In the genomic region with DNA sequence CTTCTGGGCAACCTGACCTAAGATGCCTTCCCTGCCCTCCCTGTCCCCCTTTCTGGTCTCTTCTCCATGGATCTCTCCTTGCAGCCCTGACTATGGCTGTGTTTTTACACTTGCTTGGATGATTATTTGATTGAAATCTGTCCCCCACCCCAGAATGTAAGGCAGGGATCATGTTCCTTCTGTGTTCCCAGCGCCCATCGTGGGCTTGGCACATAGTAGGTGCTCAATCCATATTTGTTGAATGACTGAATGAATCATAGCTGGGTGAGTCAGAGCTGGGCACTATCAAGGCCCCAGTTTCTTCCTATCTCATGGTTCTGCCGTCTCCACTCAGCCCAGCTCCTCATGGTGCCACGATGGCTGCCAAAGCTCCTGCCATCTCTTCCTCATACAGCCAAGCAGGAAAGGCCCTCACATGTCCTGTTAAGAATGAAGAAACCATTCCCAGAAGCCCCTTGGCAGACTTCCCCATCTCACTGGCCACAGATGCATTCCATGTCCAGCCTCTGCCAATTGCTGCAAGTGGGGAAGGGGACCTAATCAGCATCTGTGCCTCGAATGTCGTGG, we compare ENCODE assay signal across 1 cellular context.
TF ChIP-seq lines count a peak whose summit lies in the region.

No MANE protein-coding gene starts in this region.

TF ChIP-seq in IMR-90, 13 proteins besides CTCF, POLR2A, EP300 and RAD21:
- no peak for TF ChIP-seq FOS (IDR thresholded peaks at IDR 0.05; ENCODE audit: low read depth, low read length)
- no peak for TF ChIP-seq MAZ (IDR thresholded peaks at IDR 0.05; ENCODE audit: borderline replicate concordance, low read depth, low read length)
- no peak for TF ChIP-seq RCOR1 (IDR thresholded peaks at IDR 0.05; ENCODE audit: insufficient replicate concordance, low read length)
- TF ChIP-seq MAFK (IDR thresholded peaks at IDR 0.05; ENCODE audit: low read depth, low read length) = no peak
- TF ChIP-seq BHLHE40 (IDR thresholded peaks at IDR 0.05; ENCODE audit: low read depth, low read length) = no peak
- TF ChIP-seq RFX5 (IDR thresholded peaks at IDR 0.05; ENCODE audit: low read depth, low read length) = no peak
- no peak for TF ChIP-seq CHD1 (IDR thresholded peaks at IDR 0.05; ENCODE audit: low read depth, low read length)
- TF ChIP-seq, protein P1, sequence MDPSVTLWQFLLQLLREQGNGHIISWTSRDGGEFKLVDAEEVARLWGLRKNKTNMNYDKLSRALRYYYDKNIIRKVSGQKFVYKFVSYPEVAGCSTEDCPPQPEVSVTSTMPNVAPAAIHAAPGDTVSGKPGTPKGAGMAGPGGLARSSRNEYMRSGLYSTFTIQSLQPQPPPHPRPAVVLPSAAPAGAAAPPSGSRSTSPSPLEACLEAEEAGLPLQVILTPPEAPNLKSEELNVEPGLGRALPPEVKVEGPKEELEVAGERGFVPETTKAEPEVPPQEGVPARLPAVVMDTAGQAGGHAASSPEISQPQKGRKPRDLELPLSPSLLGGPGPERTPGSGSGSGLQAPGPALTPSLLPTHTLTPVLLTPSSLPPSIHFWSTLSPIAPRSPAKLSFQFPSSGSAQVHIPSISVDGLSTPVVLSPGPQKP (IDR thresholded peaks at IDR 0.05; ENCODE audit: borderline replicate concordance, low read depth, low read length) = no peak
- TF ChIP-seq, protein P2, sequence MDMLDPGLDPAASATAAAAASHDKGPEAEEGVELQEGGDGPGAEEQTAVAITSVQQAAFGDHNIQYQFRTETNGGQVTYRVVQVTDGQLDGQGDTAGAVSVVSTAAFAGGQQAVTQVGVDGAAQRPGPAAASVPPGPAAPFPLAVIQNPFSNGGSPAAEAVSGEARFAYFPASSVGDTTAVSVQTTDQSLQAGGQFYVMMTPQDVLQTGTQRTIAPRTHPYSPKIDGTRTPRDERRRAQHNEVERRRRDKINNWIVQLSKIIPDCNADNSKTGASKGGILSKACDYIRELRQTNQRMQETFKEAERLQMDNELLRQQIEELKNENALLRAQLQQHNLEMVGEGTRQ (IDR thresholded peaks at IDR 0.05; ENCODE audit: low read depth, low read length) = no peak
- TF ChIP-seq SMC3 (IDR thresholded peaks at IDR 0.05; ENCODE audit: low read depth, low read length) = no peak
- no peak for TF ChIP-seq NFE2L2 (IDR thresholded peaks at IDR 0.05; ENCODE audit: low read depth, low read length)
- no peak for TF ChIP-seq CEBPB (IDR thresholded peaks at IDR 0.05; ENCODE audit: low read depth, low read length)
- no peak for TF ChIP-seq MXI1 (IDR thresholded peaks at IDR 0.05; ENCODE audit: borderline replicate concordance, low read depth, low read length)
